In genomic region chr21:45847870-45848269, GRCh38 we compare ENCODE assay signal across 24 cellular contexts.
DNase-seq lines count a peak whose midpoint lies in the region; ATAC-seq and TF ChIP-seq lines count a peak whose summit lies in the region.
"Had no signal": no experiment of that assay in that cellular context is flagged by ENCODE, and none has a peak within 500 bp of the region (broad histone marks: within the 10 kb centered on the region; RNA-seq: fewer than 3 reads in every experiment).

No MANE protein-coding gene starts in this region.

- H2BK15ac ChIP-seq in H9 (ENCODE audit: low read depth, low read length) = no peak overlapping the region

- H4K5ac ChIP-seq in H9 (ENCODE audit: insufficient read length, low read depth, low read length) = no peak overlapping the region

- no peak overlapping the region for H2BK5ac ChIP-seq in H9 (ENCODE audit: insufficient read length, low read length)

- no peak overlapping the region for H3K27ac Mint-ChIP-seq in H9
- H3K27ac Mint-ChIP-seq: activated CD4-positive, alpha-beta memory T cell treated with anti-CD3 and anti-CD28 coated beads, Interleukin-2, amount 10 ng/mL, durations not matched to agents 7 days and 5 days; immature natural killer cell; T-cell had no signal

- no peaks in the 10 kb centered on the region for H3K79me1 ChIP-seq in H9 (ENCODE audit: insufficient read depth, low read depth, low read length, poor library complexity, severe bottlenecking)

- H3K27me3 Mint-ChIP-seq in H9 (ENCODE audit: low read depth) = no peaks in the 10 kb centered on the region

- H3K4me2 ChIP-seq in H9 (ENCODE audit: insufficient read depth, insufficient read length, low read length) = no peak overlapping the region

- no peaks in the 10 kb centered on the region for H3K79me2 ChIP-seq in H9 (ENCODE audit: insufficient read depth, low read length)

- peak overlapping the region; percentile 37 for H2AK5ac ChIP-seq in H9 (ENCODE audit: insufficient read length, low read length)

- no peak overlapping the region for H3K23ac ChIP-seq in H9 (ENCODE audit: insufficient read length, low read depth, low read length)

- H3K27me3 ChIP-seq in BJ (ENCODE audit: control insufficient read depth, insufficient read depth, low read length) (peaks cover 5% of the 10 kb centered on the region), H9 (ENCODE audit: insufficient read depth, low read length) (no peaks in the 10 kb centered on the region), RWPE2 (ENCODE audit: insufficient read depth, poor library complexity, severe bottlenecking) (no peaks in the 10 kb centered on the region), foreskin keratinocyte (no peaks in the 10 kb centered on the region)
- H3K27me3 ChIP-seq: ovary, upper lobe of right lung had no signal

- no peak overlapping the region for H3K18ac ChIP-seq in H9 (ENCODE audit: insufficient read length, low read depth, low read length)

- POLR2A ChIA-PET in BJ (lab: Charles Lee) = no interaction called here

- H3K4me1 Mint-ChIP-seq in H9 = peaks cover 5 to 6% of the 10 kb centered on the region in 2 experiments; a peak in 3 of 4 replicates
- H3K4me1 Mint-ChIP-seq: activated CD4-positive, alpha-beta memory T cell treated with anti-CD3 and anti-CD28 coated beads, Interleukin-2, amount 10 ng/mL, durations not matched to agents 7 days and 5 days; immature natural killer cell had no signal

- H3K9me3 ChIP-seq in H9 (ENCODE audit: control insufficient read depth, low read depth, low read length) = no peaks in the 10 kb centered on the region
- H3K9me3 ChIP-seq in RWPE2 (ENCODE audit: severe bottlenecking) = no peaks in the 10 kb centered on the region
- H3K9me3 ChIP-seq: heart left ventricle, ovary, upper lobe of right lung had no signal

- CTCF ChIA-PET in BJ (lab: Yijun Ruan, JAX) = interaction anchor here (1.1 to 1.8 kb wide), 3 partner anchors 11 to 34 kb away, joined by 3 to 5 read pairs (median 4); no protein-coding TSS in a partner anchor

- H2BK120ac ChIP-seq in H9 (ENCODE audit: low read depth, low read length, poor library complexity, severe bottlenecking) = no peak overlapping the region

- no peak for DNase-seq in BJ (ENCODE audit: low read depth)
- peak; percentile 11 for DNase-seq in H9
- peak; percentile 2 for DNase-seq in RWPE2 (ENCODE audit: low spot score)
- DNase-seq in foreskin keratinocyte = no peak
- DNase-seq in NCI-H226 = no peak
- DNase-seq: activated CD4-positive, alpha-beta memory T cell treated with anti-CD3 and anti-CD28 coated beads, Interleukin-2, amount 10 ng/mL, durations not matched to agents 7 days and 5 days; activated naive CD8-positive, alpha-beta T cell treated with anti-CD3 and anti-CD28 coated beads, Interleukin-2, amount 10 ng/mL, durations not matched to agents 7 days and 5 days; activated T-cell treated with anti-CD3 and anti-CD28 coated beads, Interleukin-2, amount 50 U/mL, for 48 hours; central memory CD4-positive, alpha-beta T cell; DMS79; effector memory CD4-positive, alpha-beta T cell; heart left ventricle; immature natural killer cell; NCI-H1436; Right ventricle myocardium superior; stimulated activated CD4-positive, alpha-beta T cell treated with anti-CD3 and anti-CD28 coated beads, Interleukin-1b, Interleukin-23, amount 100 ng/mL, for 48 hours; T-cell; upper lobe of right lung had no signal

- H2AFZ ChIP-seq in H9 (ENCODE audit: low read length) = no peak overlapping the region

- H3K4me3 ChIP-seq in BJ (ENCODE audit: low read depth, low read length) = no peak overlapping the region
- H3K4me3 ChIP-seq in RWPE2 (ENCODE audit: severe bottlenecking) = no peak overlapping the region
- H3K4me3 ChIP-seq: heart left ventricle, K562, lung, ovary, upper lobe of right lung had no signal

- H3K9ac ChIP-seq in H9 (ENCODE audit: extremely low read depth, insufficient read length, low read length) = no peak overlapping the region

- H3K23me2 ChIP-seq in H9 (ENCODE audit: insufficient read length, low read depth, low read length, poor library complexity, severe bottlenecking) = no peaks in the 10 kb centered on the region

- TF ChIP-seq CTCF in BJ (IDR thresholded peaks at IDR 0.05; ENCODE audit: insufficient read depth, low read depth, low read length) (0 out of 2 replicates have a peak, but pooled peaks have one; percentile 7), H9 (conservative IDR thresholded peaks at IDR 0.05) (no peak), RWPE2 (IDR thresholded peaks at IDR 0.05; ENCODE audit: poor library complexity, severe bottlenecking) (no peak), foreskin keratinocyte (conservative IDR thresholded peaks at IDR 0.05) (peak; percentile 15)

- no peak for ATAC-seq in RWPE2 (ENCODE audit: low read depth)
- no peak for ATAC-seq in foreskin keratinocyte
- ATAC-seq in HG03159 (IDR thresholded peaks at IDR 0.05; ENCODE audit: unreplicated experiment) = no peak
- ATAC-seq in HG03139 (IDR thresholded peaks at IDR 0.05; ENCODE audit: unreplicated experiment) = no peak
- ATAC-seq in GM21360 (IDR thresholded peaks at IDR 0.05; ENCODE audit: unreplicated experiment) = no peak
- ATAC-seq: heart left ventricle, K562, T-cell, upper lobe of right lung had no signal

- no peak overlapping the region for H4K91ac ChIP-seq in H9 (ENCODE audit: insufficient read length, low read depth, low read length)

- no peaks in the 10 kb centered on the region for H3K36me3 Mint-ChIP-seq in H9 (ENCODE audit: insufficient read depth in 1 of 3, low read depth in 3 of 3)
- H3K36me3 Mint-ChIP-seq: activated naive CD8-positive, alpha-beta T cell treated with anti-CD3 and anti-CD28 coated beads, Interleukin-2, amount 10 ng/mL, durations not matched to agents 7 days and 5 days; immature natural killer cell; T-cell had no signal

- H4K20me1 ChIP-seq in H9 (ENCODE audit: control insufficient read depth, insufficient read depth, insufficient read length) = no peaks in the 10 kb centered on the region

- H2BK12ac ChIP-seq in H9 (ENCODE audit: insufficient read length, low read depth, low read length) = no peak overlapping the region

- H3K4me3 Mint-ChIP-seq in H9 = no peak overlapping the region
- H3K4me3 Mint-ChIP-seq: activated CD4-positive, alpha-beta memory T cell treated with anti-CD3 and anti-CD28 coated beads, Interleukin-2, amount 10 ng/mL, durations not matched to agents 7 days and 5 days; activated naive CD8-positive, alpha-beta T cell treated with anti-CD3 and anti-CD28 coated beads, Interleukin-2, amount 10 ng/mL, durations not matched to agents 7 days and 5 days; immature natural killer cell; T-cell had no signal

- no CpG with 5 or more reads among the region's 10 CpGs for WGBS in H9 (ENCODE audit: extremely low coverage, insufficient read length, low lambda C conversion rate)

- no peaks in the 10 kb centered on the region for H3K36me3 ChIP-seq in BJ (ENCODE audit: control insufficient read depth, insufficient read depth, low read length)
- H3K36me3 ChIP-seq in RWPE2 (ENCODE audit: low read depth) = no peaks in the 10 kb centered on the region
- H3K36me3 ChIP-seq: heart left ventricle, ovary, upper lobe of right lung had no signal

- no peak overlapping the region for H3K4ac ChIP-seq in H9 (ENCODE audit: low read depth, low read length)

- H4K8ac ChIP-seq in H9 (replicated peaks; ENCODE audit: insufficient read length, low read depth, low read length) = no peak overlapping the region

- no peak overlapping the region for H3K56ac ChIP-seq in H9 (ENCODE audit: insufficient read length, low read depth, low read length)

- H2BK20ac ChIP-seq in H9 (ENCODE audit: low read depth, low read length, poor library complexity, severe bottlenecking) = no peak overlapping the region

- no peak overlapping the region for H3K14ac ChIP-seq in H9 (ENCODE audit: insufficient read depth, low read length)

- H3K4me1 ChIP-seq in H9 (ENCODE audit: insufficient read depth, low read length) (peaks cover 5% of the 10 kb centered on the region; the same call in 1 of the 2 replicates), RWPE2 (ENCODE audit: insufficient read depth, poor library complexity, severe bottlenecking) (no peaks in the 10 kb centered on the region), foreskin keratinocyte (no peaks in the 10 kb centered on the region)
- H3K4me1 ChIP-seq: upper lobe of right lung had no signal

- H3K27ac ChIP-seq in H9 (ENCODE audit: insufficient read length, low read depth, low read length) = no peak overlapping the region
- no peak overlapping the region for H3K27ac ChIP-seq in RWPE2 (ENCODE audit: poor library complexity, severe bottlenecking)
- no peak overlapping the region for H3K27ac ChIP-seq in foreskin keratinocyte
- H3K27ac ChIP-seq: ovary, upper lobe of right lung had no signal

- no peaks in the 10 kb centered on the region for H3K9me3 Mint-ChIP-seq in H9
- H3K9me3 Mint-ChIP-seq: activated CD4-positive, alpha-beta memory T cell treated with anti-CD3 and anti-CD28 coated beads, Interleukin-2, amount 10 ng/mL, durations not matched to agents 7 days and 5 days; activated naive CD8-positive, alpha-beta T cell treated with anti-CD3 and anti-CD28 coated beads, Interleukin-2, amount 10 ng/mL, durations not matched to agents 7 days and 5 days; immature natural killer cell; T-cell had no signal

- no peak overlapping the region for H3T11ph ChIP-seq in H9 (ENCODE audit: low read length)

Comparison
In these comparisons a context has a peak if more than half of its experiments do, and no peak if none do; other contexts are left out.
1. DNase-seq: peak in H9 (single experiment) and RWPE2 (single experiment); none in BJ (single experiment), foreskin keratinocyte (0 of 2) and NCI-H226 (single experiment).
2. CTCF ChIP-seq: peak in BJ (single experiment) and foreskin keratinocyte (single experiment); none in H9 (single experiment) and RWPE2 (single experiment).